ENCODE assay signal across 32 cellular contexts in genomic region chr22:42360348-42360747, GRCh38.
DNase-seq lines count a peak whose midpoint lies in the region; ATAC-seq and TF ChIP-seq lines count a peak whose summit lies in the region.
"Had no signal": no experiment of that assay in that cellular context is flagged by ENCODE, and none has a peak within 500 bp of the region (broad histone marks: within the 10 kb centered on the region; RNA-seq: fewer than 3 reads in every experiment).

No MANE protein-coding gene starts in this region.

- H3K27me3 ChIP-seq in IMR-90 (ENCODE audit: control insufficient read depth, insufficient read depth, low read length) (peaks cover 54% of the 10 kb centered on the region), right lobe of liver (no peaks in the 10 kb centered on the region)
- H3K27me3 ChIP-seq: cardiac muscle cell, esophagus muscularis mucosa, MG63, right atrium auricular region had no signal

- intact Hi-C loops in IMR-90 (cut with micrococcal nuclease), result no loop called here
- intact Hi-C loops in right lobe of liver (cut with DNase I), result no loop called here

- no peak overlapping the region for H4K5ac ChIP-seq in IMR-90 (ENCODE audit: low read depth, low read length)

- H2BK20ac ChIP-seq in IMR-90 (ENCODE audit: low read depth, low read length), result no peak overlapping the region

- CTCF ChIA-PET in IMR-90 (lab: Yijun Ruan, JAX), result interaction anchor here (0.7 kb wide), 1 partner anchor 12 kb away, joined by 3 read pairs; no protein-coding TSS in a partner anchor

- H3K27ac ChIP-seq in IMR-90 (ENCODE audit: insufficient read depth, low read length), result no peak overlapping the region
- no peak overlapping the region for H3K27ac ChIP-seq in right lobe of liver
- H3K27ac ChIP-seq: 22Rv1, cardiac muscle cell, coronary artery, esophagus muscularis mucosa, left lung, right atrium auricular region, tibial nerve, WERI-Rb-1 had no signal

- H2BK15ac ChIP-seq in IMR-90 (ENCODE audit: low read depth, low read length), result no peak overlapping the region

- TF ChIP-seq CTCF in IMR-90 (conservative IDR thresholded peaks at IDR 0.05; ENCODE audit: low read depth, low read length), result no peak
- TF ChIP-seq CTCF in right lobe of liver (IDR thresholded peaks at IDR 0.05), result no peak

- H3K14ac ChIP-seq in IMR-90 (replicated peaks; ENCODE audit: low read depth, low read length), result no peak overlapping the region

- peak overlapping the region; percentile 11 for H2AFZ ChIP-seq in IMR-90 (replicated peaks; ENCODE audit: low read length, poor library complexity)

- H2BK5ac ChIP-seq in IMR-90 (ENCODE audit: low read depth, low read length, poor library complexity, severe bottlenecking), result no peak overlapping the region

- no peak for TF ChIP-seq RAD21 in IMR-90 (IDR thresholded peaks at IDR 0.05; ENCODE audit: low read length)

- H3K9me3 ChIP-seq in IMR-90 (ENCODE audit: control insufficient read depth, insufficient read depth, low read length) (no peaks in the 10 kb centered on the region), right lobe of liver (no peaks in the 10 kb centered on the region)
- H3K9me3 ChIP-seq: esophagus muscularis mucosa, left lung, MG63, right atrium auricular region, tibial nerve had no signal

- in situ Hi-C loops in IMR-90 (cut with MboI; ENCODE audit: low sequenced_read_pairs), result no loop called here

- no peaks in the 10 kb centered on the region for H3K79me1 ChIP-seq in IMR-90 (ENCODE audit: low read depth in 1 of 2, low read length in 2 of 2)

- no peak overlapping the region for H3K4me2 ChIP-seq in IMR-90 (ENCODE audit: low read depth, low read length)

- DNase-seq in DMS53 (lab: John Stamatoyannopoulos, UW), result peak; percentile 59
- DNase-seq in DMS53 treated with DMSO at 0.1 percent for 48 hours (lab: John Stamatoyannopoulos, UW; ENCODE audit: unreplicated experiment), result no peak
- no peak for DNase-seq in IMR-90
- peak; percentile 60 for DNase-seq in NCI-H510A (lab: John Stamatoyannopoulos, UW)
- peak; percentile 67 to 83 (median 68) for DNase-seq in right lobe of liver
- no peak for DNase-seq in NCI-H748 treated with DMSO at 0.1 percent for 48 hours (lab: John Stamatoyannopoulos, UW)
- no peak for DNase-seq in stimulated activated naive CD8-positive, alpha-beta T cell treated with anti-CD3 and anti-CD28 coated beads, Interleukin-15, amount 100 ng/mL, for 72 hours
- DNase-seq: activated CD4-positive, alpha-beta T cell treated with anti-CD3 and anti-CD28 coated beads, Interleukin-2, amount 50 U/mL, for 1 hour; activated CD8-positive, alpha-beta memory T cell treated with anti-CD3 and anti-CD28 coated beads, Interleukin-2, amount 10 ng/mL, durations not matched to agents 7 days and 5 days; activated naive CD4-positive, alpha-beta T cell treated with anti-CD3 and anti-CD28 coated beads for 36 hours; activated T-cell treated with anti-CD3 and anti-CD28 coated beads, Interleukin-2, amount 50 U/mL, for 72 hours; amygdala; CD4-positive, CD25-positive, alpha-beta regulatory T cell; effector memory CD8-positive, alpha-beta T cell; foreskin melanocyte; HFFc6; immature natural killer cell; left lung; MG63; naive thymus-derived CD4-positive, alpha-beta T cell; NCI-H2081 treated with DMSO at 0.1 percent for 48 hours; NCI-H82; OCI-M1; WERI-Rb-1 had no signal

- no peak overlapping the region for H3K18ac ChIP-seq in IMR-90 (ENCODE audit: low read depth, low read length)

- no peaks in the 10 kb centered on the region for H3K9me1 ChIP-seq in IMR-90 (ENCODE audit: insufficient read depth, low read length)

- no peak overlapping the region for H2AK5ac ChIP-seq in IMR-90 (ENCODE audit: low read depth, low read length)

- BruUV-seq in IMR-90 (replicated peaks; lab: Mats Ljungman, UMichigan), result no TSS peak

- TF ChIP-seq POLR2A in IMR-90 (IDR thresholded peaks at IDR 0.05; ENCODE audit: low read depth, low read length) (no peak), right lobe of liver (IDR thresholded peaks at IDR 0.05) (no peak)

- no peak for ATAC-seq in IMR-90 (ENCODE audit: low read depth)
- peak in 3 of 4 donors; percentile 37 to 74 (median 63) for ATAC-seq in right lobe of liver
- no peak for ATAC-seq in HG03175 (IDR thresholded peaks at IDR 0.05; ENCODE audit: unreplicated experiment)
- no peak for ATAC-seq in stimulated activated naive CD8-positive, alpha-beta T cell treated with anti-CD3 and anti-CD28 coated beads, Interleukin-15, amount 100 ng/mL, for 72 hours
- ATAC-seq: activated CD8-positive, alpha-beta memory T cell treated with anti-CD3 and anti-CD28 coated beads, Interleukin-2, amount 10 ng/mL, durations not matched to agents 7 days and 5 days; activated T-cell treated with anti-CD3 and anti-CD28 coated beads, Interleukin-2, amount 50 U/mL, for 72 hours; effector memory CD8-positive, alpha-beta T cell; K562; left lung; naive thymus-derived CD4-positive, alpha-beta T cell had no signal

- H3K4ac ChIP-seq in IMR-90 (ENCODE audit: low read depth, low read length), result no peak overlapping the region

- 81% methylated on average over 7 of the region's 7 CpGs; no CpG with 5 or more reads in 1 of the 2 experiments for WGBS in IMR-90 (ENCODE audit: extremely low coverage in 2 of 2, insufficient read length in 1 of 2), 2 experiments
- 36% methylated on average over 7 of the region's 7 CpGs for WGBS in right lobe of liver (ENCODE audit: insufficient coverage, low coverage, low lambda C conversion rate, missing lambda C conversion rate)

- peaks cover 33% of the 10 kb centered on the region for H3K27me3 Mint-ChIP-seq in stimulated activated naive CD8-positive, alpha-beta T cell treated with anti-CD3 and anti-CD28 coated beads, Interleukin-15, amount 100 ng/mL, for 72 hours

- H3K56ac ChIP-seq in IMR-90 (ENCODE audit: extremely low read depth, insufficient read depth, low read length), result no peak overlapping the region

- H4K8ac ChIP-seq in IMR-90 (ENCODE audit: low read depth in 2 of 2, low read length in 2 of 2), result no peak overlapping the region

- H3K4me1 ChIP-seq in IMR-90 (ENCODE audit: control insufficient read depth, insufficient read depth, low read length) (no peaks in the 10 kb centered on the region; the same call in 1 of the 2 replicates), right lobe of liver (peaks cover 0 to 5% (median 0%) of the 10 kb centered on the region in 4 donors)

- H3K4me3 ChIP-seq in IMR-90 (ENCODE audit: insufficient read depth, low read depth, low read length) (no peak overlapping the region), right lobe of liver (no peak overlapping the region)
- H3K4me3 ChIP-seq: cardiac muscle cell, coronary artery, esophagus muscularis mucosa, K562, left lung, MG63, right atrium auricular region, tibial nerve had no signal

- H2AK9ac ChIP-seq in IMR-90 (replicated peaks; ENCODE audit: low read depth, low read length, poor library complexity), result no peak overlapping the region

- dilution Hi-C loops in IMR-90 (cut with HindIII; ENCODE audit: low sequenced_read_pairs, unreplicated experiment), result no loop called here

- no peaks in the 10 kb centered on the region for H4K20me1 ChIP-seq in IMR-90 (ENCODE audit: insufficient read depth, low read length)

- no peak overlapping the region for H3K23ac ChIP-seq in IMR-90 (ENCODE audit: low read depth, low read length)

- H3K4me3 Mint-ChIP-seq in stimulated activated naive CD8-positive, alpha-beta T cell treated with anti-CD3 and anti-CD28 coated beads, Interleukin-15, amount 100 ng/mL, for 72 hours, result no peak overlapping the region
- H3K4me3 Mint-ChIP-seq: activated CD8-positive, alpha-beta memory T cell treated with anti-CD3 and anti-CD28 coated beads, Interleukin-2, amount 10 ng/mL, durations not matched to agents 7 days and 5 days; activated naive CD4-positive, alpha-beta T cell treated with anti-CD3 and anti-CD28 coated beads for 36 hours; activated T-cell treated with anti-CD3 and anti-CD28 coated beads, Interleukin-2, amount 50 U/mL, for 72 hours; CD4-positive, CD25-positive, alpha-beta regulatory T cell; effector memory CD8-positive, alpha-beta T cell; HFFc6; immature natural killer cell; naive thymus-derived CD4-positive, alpha-beta T cell had no signal

- peaks cover 1% of the 10 kb centered on the region for H3K4me1 Mint-ChIP-seq in stimulated activated naive CD8-positive, alpha-beta T cell treated with anti-CD3 and anti-CD28 coated beads, Interleukin-15, amount 100 ng/mL, for 72 hours
- H3K4me1 Mint-ChIP-seq: activated CD8-positive, alpha-beta memory T cell treated with anti-CD3 and anti-CD28 coated beads, Interleukin-2, amount 10 ng/mL, durations not matched to agents 7 days and 5 days; CD4-positive, CD25-positive, alpha-beta regulatory T cell; immature natural killer cell had no signal

- H3K27ac Mint-ChIP-seq in stimulated activated naive CD8-positive, alpha-beta T cell treated with anti-CD3 and anti-CD28 coated beads, Interleukin-15, amount 100 ng/mL, for 72 hours, result no peak overlapping the region
- H3K27ac Mint-ChIP-seq: activated CD8-positive, alpha-beta memory T cell treated with anti-CD3 and anti-CD28 coated beads, Interleukin-2, amount 10 ng/mL, durations not matched to agents 7 days and 5 days; activated naive CD4-positive, alpha-beta T cell treated with anti-CD3 and anti-CD28 coated beads for 36 hours; activated T-cell treated with anti-CD3 and anti-CD28 coated beads, Interleukin-2, amount 50 U/mL, for 72 hours; CD4-positive, CD25-positive, alpha-beta regulatory T cell; effector memory CD8-positive, alpha-beta T cell; HFFc6; immature natural killer cell; naive thymus-derived CD4-positive, alpha-beta T cell had no signal

- H4K91ac ChIP-seq in IMR-90 (ENCODE audit: insufficient read depth, low read depth, low read length), result no peak overlapping the region

- no peaks in the 10 kb centered on the region for H3K9me3 Mint-ChIP-seq in stimulated activated naive CD8-positive, alpha-beta T cell treated with anti-CD3 and anti-CD28 coated beads, Interleukin-15, amount 100 ng/mL, for 72 hours
- H3K9me3 Mint-ChIP-seq: activated naive CD4-positive, alpha-beta T cell treated with anti-CD3 and anti-CD28 coated beads for 36 hours; activated T-cell treated with anti-CD3 and anti-CD28 coated beads, Interleukin-2, amount 50 U/mL, for 72 hours; CD4-positive, CD25-positive, alpha-beta regulatory T cell; effector memory CD8-positive, alpha-beta T cell; HFFc6; immature natural killer cell; naive thymus-derived CD4-positive, alpha-beta T cell had no signal

- no peak overlapping the region for H2BK120ac ChIP-seq in IMR-90 (ENCODE audit: low read depth, low read length)

- H3K36me3 ChIP-seq in IMR-90 (ENCODE audit: control insufficient read depth, insufficient read depth, low read length), result no peaks in the 10 kb centered on the region
- H3K36me3 ChIP-seq in right lobe of liver, result no peaks in the 10 kb centered on the region
- H3K36me3 ChIP-seq: cardiac muscle cell, esophagus muscularis mucosa, left lung, MG63, right atrium auricular region, tibial nerve, WERI-Rb-1 had no signal

- POLR2A ChIA-PET in IMR-90 (lab: Charles Lee; ENCODE audit: unreplicated experiment), result interaction anchor here (1.5 kb wide), 1 partner anchor 9 kb away, joined by 3 read pairs; no protein-coding TSS in a partner anchor

- H3K9ac ChIP-seq in IMR-90 (ENCODE audit: low read depth, low read length), result no peak overlapping the region

TF ChIP-seq in IMR-90, 13 proteins besides CTCF, POLR2A, EP300 and RAD21 (continues in another document):
- TF ChIP-seq NFE2L2 (IDR thresholded peaks at IDR 0.05; ENCODE audit: low read depth, low read length), result no peak
- TF ChIP-seq RFX5 (IDR thresholded peaks at IDR 0.05; ENCODE audit: low read depth, low read length), result no peak

Comparison
In these comparisons a context has a peak if more than half of its experiments do, and no peak if none do; other contexts are left out.
1. DNase-seq: peak in DMS53 (single experiment), NCI-H510A (single experiment) and right lobe of liver (3 of 3); none in DMS53 treated with DMSO at 0.1 percent for 48 hours (single experiment), IMR-90 (single experiment), NCI-H748 treated with DMSO at 0.1 percent for 48 hours (single experiment) and stimulated activated naive CD8-positive, alpha-beta T cell treated with anti-CD3 and anti-CD28 coated beads, Interleukin-15, amount 100 ng/mL, for 72 hours (0 of 2).
2. ATAC-seq: peak in right lobe of liver (3 of 4); none in IMR-90 (single experiment), HG03175 (single experiment) and stimulated activated naive CD8-positive, alpha-beta T cell treated with anti-CD3 and anti-CD28 coated beads, Interleukin-15, amount 100 ng/mL, for 72 hours (single experiment).